In the genomic region with DNA sequence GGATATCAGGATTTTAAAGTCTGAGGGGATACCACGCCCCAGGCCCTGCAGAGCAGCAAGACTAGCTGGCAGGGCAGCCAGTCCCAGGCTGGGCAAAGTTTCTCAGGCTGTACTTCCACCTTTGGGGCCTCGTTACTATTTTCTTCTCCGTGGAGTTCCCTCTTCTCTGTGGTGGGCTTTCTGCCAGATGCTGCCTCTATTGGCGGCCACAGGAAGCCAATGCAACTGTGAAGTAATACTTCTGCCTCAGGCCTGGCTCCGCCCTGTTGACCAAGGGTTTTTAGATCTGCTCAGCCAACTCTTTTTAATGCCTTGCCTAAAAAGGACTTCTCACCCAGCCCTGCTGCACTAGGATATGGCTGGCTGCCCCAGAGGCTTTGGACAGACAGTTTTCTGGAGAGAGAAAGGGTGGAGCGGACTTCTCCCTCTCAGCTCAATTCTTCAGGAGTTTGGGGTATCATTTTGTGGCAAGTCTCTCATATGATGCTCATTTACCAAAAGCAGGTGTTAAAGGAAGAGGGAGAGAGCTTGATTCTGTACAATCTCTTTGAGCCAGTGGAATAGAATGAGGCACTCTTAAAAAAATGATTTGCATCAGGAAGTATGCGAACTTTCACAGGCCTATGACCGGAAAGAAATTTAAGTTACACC, we compare ENCODE assay signal across 8 cellular contexts.
DNase-seq lines count a peak whose midpoint lies in the region; ATAC-seq and TF ChIP-seq lines count a peak whose summit lies in the region.

No MANE protein-coding gene starts in this region.

- peak overlapping the region; percentile 80 for H3K4me2 ChIP-seq in OCI-LY7 (ENCODE audit: low read length)

- CTCF ChIA-PET in AG04450 (lab: Charles Lee), result interaction anchor here (1.0 kb wide), 1 partner anchor 10 kb away, joined by 6 read pairs; no protein-coding TSS in a partner anchor
- CTCF ChIA-PET in OCI-LY7 (lab: Charles Lee; ENCODE audit: unreplicated experiment), result interaction anchor here (0.7 to 1.9 kb wide), 5 partner anchors 10 to 167 kb away, joined by 3 to 8 read pairs (median 4); a partner anchor contains a TSS

- H3K79me2 ChIP-seq in OCI-LY7 (ENCODE audit: insufficient read depth, low read depth, low read length), result no peaks in the 10 kb centered on the region

- DNase-seq in AG04450 (ENCODE audit: low read depth, low spot score) (peak; percentile 63), OCI-LY7 (ENCODE audit: low spot score) (peak; percentile 95), epidermal melanocyte (ENCODE audit: insufficient read length, low spot score) (peak; percentile 61), SW 1271 (lab: John Stamatoyannopoulos, UW) (no peak)
- DNase-seq in stimulated activated CD4-positive, alpha-beta T cell treated with anti-CD3 and anti-CD28 coated beads, Interleukin-12 subunit alpha, Interleukin-12 subunit beta, amount 100 ng/mL, for 4 hours, result no peak

- H3K9me3 ChIP-seq in AG04450 (ENCODE audit: control insufficient read depth, insufficient read depth, low read length) (no peaks in the 10 kb centered on the region), OCI-LY7 (ENCODE audit: low read length) (no peaks in the 10 kb centered on the region), mononuclear cell (ENCODE audit: low read depth, low read length) (no peaks in the 10 kb centered on the region)

- H3K9me2 ChIP-seq in OCI-LY7 (ENCODE audit: insufficient read depth, low read length), result no peaks in the 10 kb centered on the region

- POLR2A ChIA-PET in AG04450 (lab: Yijun Ruan, JAX), result no interaction called here
- POLR2A ChIA-PET in OCI-LY7 (lab: Charles Lee), result interaction anchor here (0.6 to 2.8 kb wide), 19 partner anchors 10 to 807 kb away, joined by 3 to 32 read pairs (median 4); a partner anchor contains a TSS

- H4K20me1 ChIP-seq in OCI-LY7 (ENCODE audit: insufficient read depth, low read length), result no peaks in the 10 kb centered on the region

- H3K36me3 ChIP-seq in OCI-LY7 (ENCODE audit: insufficient read depth, low read length), result no peaks in the 10 kb centered on the region

- H3K4me3 ChIP-seq in AG04450 (ENCODE audit: low read depth, low read length) (no peak overlapping the region), OCI-LY7 (ENCODE audit: low read depth, low read length, poor library complexity, severe bottlenecking) (peak overlapping the region; percentile 58), mononuclear cell (ENCODE audit: low read length) (peak overlapping the region; percentile 12)

- H3K4me1 ChIP-seq in OCI-LY7 (ENCODE audit: insufficient read depth, low read length, poor library complexity, severe bottlenecking) (peaks cover 68% of the 10 kb centered on the region), mononuclear cell (ENCODE audit: insufficient read depth, low read length) (peaks cover 86% of the 10 kb centered on the region)

- H3K27ac ChIP-seq in AG04450 (ENCODE audit: low read depth, low read length) (peak overlapping the region; percentile 42), OCI-LY7 (ENCODE audit: low read depth, low read length, poor library complexity, severe bottlenecking) (peak overlapping the region; percentile 96)

- peak; percentile 32 for TF ChIP-seq CTCF in AG04450 (IDR thresholded peaks at IDR 0.05; ENCODE audit: low read depth, low read length)
- TF ChIP-seq CTCF in OCI-LY7 (conservative IDR thresholded peaks at IDR 0.05; ENCODE audit: low read length), result peak; percentile 73

- H2AFZ ChIP-seq in OCI-LY7 (ENCODE audit: low read length), result peak overlapping the region; percentile 7; the same call in 1 of the 2 replicates

- no peaks in the 10 kb centered on the region for H3K27me3 ChIP-seq in AG04450 (ENCODE audit: control insufficient read depth, insufficient read depth, low read length)
- no peaks in the 10 kb centered on the region for H3K27me3 ChIP-seq in mononuclear cell (ENCODE audit: insufficient read depth, low read length)

- ATAC-seq in GM18870 (IDR thresholded peaks at IDR 0.05; ENCODE audit: unreplicated experiment), result peak; percentile 54
- ATAC-seq in HG03039 (IDR thresholded peaks at IDR 0.05; ENCODE audit: unreplicated experiment), result peak; percentile 50

- BruUV-seq in OCI-LY7 (replicated peaks; lab: Mats Ljungman, UMichigan), result no TSS peak

- intact Hi-C loops in OCI-LY7 (cut with micrococcal nuclease; ENCODE audit: unreplicated experiment), result loop anchor here (1.0 to 2.0 kb wide), 3 partner anchors 32 to 92 kb away; a partner anchor contains a TSS

Comparison
In these comparisons a context has a peak if more than half of its experiments do, and no peak if none do; other contexts are left out.
1. DNase-seq: peak in AG04450 (single experiment), OCI-LY7 (single experiment) and epidermal melanocyte (single experiment); none in stimulated activated CD4-positive, alpha-beta T cell treated with anti-CD3 and anti-CD28 coated beads, Interleukin-12 subunit alpha, Interleukin-12 subunit beta, amount 100 ng/mL, for 4 hours (single experiment) and SW 1271 (0 of 2).